In genomic region chr6:136639671-136640070, GRCh38 we compare ENCODE assay signal across 18 cellular contexts.
A peak's percentile ranks its signal among the peaks of the same experiment; 100 is the strongest.
DNase-seq lines count a peak whose midpoint lies in the region; ATAC-seq, FAIRE-seq and TF ChIP-seq lines count a peak whose summit lies in the region.
"Had no signal": no experiment of that assay in that cellular context is flagged by ENCODE, and none has a peak within 500 bp of the region (broad histone marks: within the 10 kb centered on the region; RNA-seq: fewer than 3 reads in every experiment).

No MANE protein-coding gene starts in this region.

- no CpG with 5 or more reads among the region's 3 CpGs for WGBS in trophoblast cell (ENCODE audit: extremely low coverage, insufficient coverage, insufficient read length)

- no peaks in the 10 kb centered on the region for H3K79me1 ChIP-seq in trophoblast cell (ENCODE audit: low read length)

- DNase-seq in GM18507 (ENCODE audit: extremely low spot score, insufficient read length, low read depth) (no peak), NB4 (ENCODE audit: low read depth) (peak; percentile 9), fibroblast of villous mesenchyme (ENCODE audit: low read depth) (peak; percentile 16), trophoblast cell (no peak), amniotic stem cell (lab: John Stamatoyannopoulos, UW) (no peak), omental fat pad (ENCODE audit: low spot score) (no peak), kidney tubule cell (ENCODE audit: low spot score) (no peak), SHP77 treated with DMSO at 0.1 percent for 48 hours (lab: John Stamatoyannopoulos, UW) (no peak)
- DNase-seq: 8988T; AML-193; Caco-2; CD8-positive, alpha-beta memory T cell; DND-41; GDM1; GM23248; H9 had no signal

- peak overlapping the region; percentile 80 for H3K9ac ChIP-seq in trophoblast cell (ENCODE audit: low read length)
- H3K9ac ChIP-seq: BLaER1, GM23248 had no signal

- H4K8ac ChIP-seq in trophoblast cell (ENCODE audit: low read depth, low read length): no peak overlapping the region

- no peak overlapping the region for H3K14ac ChIP-seq in trophoblast cell (ENCODE audit: low read length)

- TF ChIP-seq CTCF in NB4 (IDR thresholded peaks at IDR 0.05; ENCODE audit: low read depth, low read length): no peak
- TF ChIP-seq CTCF in fibroblast of villous mesenchyme (IDR thresholded peaks at IDR 0.05; ENCODE audit: insufficient read depth, low read depth, low read length): no peak
- TF ChIP-seq CTCF in omental fat pad (IDR thresholded peaks at IDR 0.05): no peak

- no peaks in the 10 kb centered on the region for H3K27me3 ChIP-seq in trophoblast cell (ENCODE audit: insufficient read depth, low read length)
- H3K27me3 ChIP-seq: BLaER1 had no signal

- H3K79me2 ChIP-seq in trophoblast cell (ENCODE audit: control insufficient read depth, insufficient read depth, low read length, poor library complexity): no peaks in the 10 kb centered on the region

- H4K91ac ChIP-seq in trophoblast cell (ENCODE audit: low read depth, low read length): no peak overlapping the region

- H3K4me2 ChIP-seq in trophoblast cell (ENCODE audit: low read length): no peak overlapping the region
- H3K4me2 ChIP-seq: BLaER1 had no signal

- no peak overlapping the region for H4K12ac ChIP-seq in trophoblast cell (ENCODE audit: low read depth, low read length)

- no peak overlapping the region for H2BK5ac ChIP-seq in trophoblast cell (ENCODE audit: low read depth, low read length, poor library complexity)

- no peak overlapping the region for H3K27ac ChIP-seq in trophoblast cell (ENCODE audit: low read depth, low read length)
- H3K27ac ChIP-seq: BLaER1 had no signal

- peak overlapping the region; percentile 53 for H3K23ac ChIP-seq in trophoblast cell (ENCODE audit: low read length)

- TF ChIP-seq POLR2A in NB4 (IDR thresholded peaks at IDR 0.05; ENCODE audit: extremely low read depth, insufficient read length): no peak

- no peak overlapping the region for H2BK12ac ChIP-seq in trophoblast cell (ENCODE audit: low read length)

- H3K4me3 ChIP-seq in NB4 (ENCODE audit: low read depth, low read length): no peak overlapping the region
- H3K4me3 ChIP-seq in fibroblast of villous mesenchyme (ENCODE audit: low read depth, low read length): no peak overlapping the region
- H3K4me3 ChIP-seq in trophoblast cell (ENCODE audit: low read depth, low read length): no peak overlapping the region
- H3K4me3 ChIP-seq: BLaER1, GM23248 had no signal

- ATAC-seq in omental fat pad (ENCODE audit: low FRiP score): no peak

- H2AFZ ChIP-seq in trophoblast cell (ENCODE audit: insufficient read depth, low read length, poor library complexity): no peak overlapping the region
- H2AFZ ChIP-seq: GM23248 had no signal

- no peaks in the 10 kb centered on the region for H3K9me3 ChIP-seq in trophoblast cell (ENCODE audit: insufficient read depth, low read depth, low read length)
- H3K9me3 ChIP-seq: BLaER1, Caco-2 had no signal

- no peaks in the 10 kb centered on the region for H3K36me3 ChIP-seq in trophoblast cell (ENCODE audit: control insufficient read depth in 1 of 2, insufficient read depth in 2 of 2, low read length in 2 of 2)

- FAIRE-seq in GM18507 (lab: Jason Lieb, UNC): peak; percentile 60
- FAIRE-seq: GM12892 had no signal

- no peak overlapping the region for H3K4ac ChIP-seq in trophoblast cell (ENCODE audit: low read depth, low read length)

- no peak overlapping the region for H2BK120ac ChIP-seq in trophoblast cell (ENCODE audit: insufficient read depth, low read length, poor library complexity)

- no peak overlapping the region for H3K18ac ChIP-seq in trophoblast cell (ENCODE audit: low read length)

- H2AK5ac ChIP-seq in trophoblast cell (ENCODE audit: low read length): no peak overlapping the region

- H3K4me1 ChIP-seq in trophoblast cell (ENCODE audit: control insufficient read depth in 1 of 2, insufficient read depth in 2 of 2, low read length in 2 of 2): peaks cover 0 to 2% of the 10 kb centered on the region in 2 experiments

Comparison
In these comparisons a context has a peak if more than half of its experiments do, and no peak if none do; other contexts are left out.
1. DNase-seq: peak in NB4 (single experiment) and fibroblast of villous mesenchyme (single experiment); none in GM18507 (single experiment), trophoblast cell (0 of 2), amniotic stem cell (single experiment), omental fat pad (single experiment), kidney tubule cell (single experiment) and SHP77 treated with DMSO at 0.1 percent for 48 hours (single experiment).